1 cellular context compared by ENCODE assay signal in the genomic region with DNA sequence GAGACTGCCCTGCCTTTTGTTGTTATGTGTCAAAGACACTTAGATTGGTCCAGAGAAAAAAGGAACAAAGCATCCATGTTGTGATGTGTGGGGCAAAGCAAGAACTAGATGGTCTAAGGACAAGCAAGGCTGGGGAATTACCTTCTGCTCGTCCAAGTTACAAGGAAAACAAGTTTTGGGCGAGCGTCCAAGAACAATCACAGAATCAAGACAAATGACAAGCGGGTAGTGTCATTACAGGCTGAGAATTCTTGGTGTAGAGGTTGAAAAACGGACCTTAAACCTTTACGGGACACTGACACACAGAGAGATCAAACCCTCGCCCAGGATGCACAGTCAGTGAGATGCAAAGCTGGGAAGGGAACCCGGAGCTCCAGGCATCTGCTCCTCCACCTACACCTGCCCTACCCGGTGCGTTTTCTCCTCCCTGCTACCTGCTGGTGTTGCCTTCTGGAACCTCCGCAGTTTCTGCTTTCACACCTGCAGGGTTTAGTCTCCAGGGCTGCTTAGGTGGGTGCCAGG.
TF ChIP-seq lines count a peak whose summit lies in the region.

No MANE protein-coding gene starts in this region.

TF ChIP-seq in IMR-90, 13 proteins besides CTCF, POLR2A, EP300 and RAD21 (continued from another document):
- TF ChIP-seq SMC3 (IDR thresholded peaks at IDR 0.05; ENCODE audit: low read depth, low read length) (no peak), FOS (IDR thresholded peaks at IDR 0.05; ENCODE audit: low read depth, low read length) (no peak), MAFK (IDR thresholded peaks at IDR 0.05; ENCODE audit: low read depth, low read length) (no peak), NFE2L2 (IDR thresholded peaks at IDR 0.05; ENCODE audit: low read depth, low read length) (no peak), CHD1 (IDR thresholded peaks at IDR 0.05; ENCODE audit: low read depth, low read length) (no peak), RCOR1 (IDR thresholded peaks at IDR 0.05; ENCODE audit: insufficient replicate concordance, low read length) (no peak), RFX5 (IDR thresholded peaks at IDR 0.05; ENCODE audit: low read depth, low read length) (no peak), MAZ (IDR thresholded peaks at IDR 0.05; ENCODE audit: borderline replicate concordance, low read depth, low read length) (no peak)
- TF ChIP-seq, protein P1, sequence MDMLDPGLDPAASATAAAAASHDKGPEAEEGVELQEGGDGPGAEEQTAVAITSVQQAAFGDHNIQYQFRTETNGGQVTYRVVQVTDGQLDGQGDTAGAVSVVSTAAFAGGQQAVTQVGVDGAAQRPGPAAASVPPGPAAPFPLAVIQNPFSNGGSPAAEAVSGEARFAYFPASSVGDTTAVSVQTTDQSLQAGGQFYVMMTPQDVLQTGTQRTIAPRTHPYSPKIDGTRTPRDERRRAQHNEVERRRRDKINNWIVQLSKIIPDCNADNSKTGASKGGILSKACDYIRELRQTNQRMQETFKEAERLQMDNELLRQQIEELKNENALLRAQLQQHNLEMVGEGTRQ (IDR thresholded peaks at IDR 0.05; ENCODE audit: low read depth, low read length) = no peak
